15 cellular contexts compared by ENCODE assay signal in the genomic region with DNA sequence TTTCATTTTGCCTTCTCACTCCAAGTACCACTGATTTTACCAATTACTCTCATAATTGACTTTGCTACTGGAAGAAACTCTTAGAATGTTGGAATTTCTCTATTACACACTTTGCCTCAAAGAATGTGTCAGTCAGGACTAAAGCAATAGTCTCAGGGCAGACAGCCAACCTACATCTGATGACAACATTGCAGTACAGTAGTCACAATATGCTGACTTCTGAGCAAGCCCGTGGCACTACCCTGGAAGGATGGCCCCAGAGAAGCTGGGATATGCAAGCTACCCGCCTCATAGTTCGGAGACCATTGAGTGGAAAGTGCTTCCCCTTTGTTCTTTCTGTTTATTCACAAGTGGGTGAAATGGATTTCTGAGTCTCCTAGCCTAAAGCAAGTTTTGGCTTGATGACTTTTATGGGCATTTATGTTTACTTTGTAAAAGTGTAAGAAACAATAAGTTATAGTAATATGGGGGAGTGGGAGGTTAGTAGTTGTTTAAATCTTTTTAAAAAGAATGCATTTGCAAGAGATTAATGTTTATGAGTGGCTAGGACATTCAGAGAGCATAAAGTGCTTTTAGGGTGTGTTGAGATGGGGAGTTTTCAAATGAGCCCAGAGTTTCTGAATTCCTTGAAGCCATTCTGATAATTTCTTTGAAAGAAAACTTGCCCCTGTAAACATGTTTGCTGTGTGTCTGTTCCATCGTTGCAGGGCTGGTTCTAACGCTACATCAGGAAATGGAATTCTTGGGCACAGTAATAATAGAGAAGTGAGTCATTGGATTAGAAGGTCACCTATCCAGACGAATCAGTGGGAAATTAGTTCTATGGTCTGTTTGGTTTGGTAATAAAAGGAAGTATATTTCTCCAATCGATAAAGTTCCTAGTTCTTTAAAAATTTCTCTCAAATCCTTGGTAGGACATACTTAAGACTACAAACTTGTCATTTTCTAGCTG.
A peak's percentile ranks its signal among the peaks of the same experiment; 100 is the strongest.
DNase-seq lines count a peak whose midpoint lies in the region; ATAC-seq and TF ChIP-seq lines count a peak whose summit lies in the region.
"Had no signal": no experiment of that assay in that cellular context is flagged by ENCODE, and none has a peak within 500 bp of the region (broad histone marks: within the 10 kb centered on the region; RNA-seq: fewer than 3 reads in every experiment).

No MANE protein-coding gene starts in this region.

- DNase-seq in AG04449 (ENCODE audit: low read depth, low spot score) (peak; percentile 45), HT1080 (ENCODE audit: low read depth) (peak; percentile 65), astrocyte of the spinal cord (ENCODE audit: low read depth, low spot score) (peak; percentile 58), left colon (no peak), T1000 (lab: John Stamatoyannopoulos, UW) (no peak), NCI-H2107 (lab: John Stamatoyannopoulos, UW) (no peak), NCI-H1436 (lab: John Stamatoyannopoulos, UW) (no peak)
- DNase-seq: activated naive CD4-positive, alpha-beta T cell treated with anti-CD3 and anti-CD28 coated beads, Interleukin-2, amount 10 ng/mL, durations not matched to agents 7 days and 5 days; mesenchymal stem cell; NCI-H1048; stimulated activated naive CD8-positive, alpha-beta T cell treated with anti-CD3 and anti-CD28 coated beads, Interleukin-15, Interleukin-2, amounts not matched to agents 100 U/mL and 50 U/mL, for 24 hours had no signal

- H3K4me3 ChIP-seq in AG04449 (ENCODE audit: low read depth, low read length) (no peak overlapping the region), astrocyte of the spinal cord (ENCODE audit: low read depth, low read length) (no peak overlapping the region)
- H3K4me3 ChIP-seq: BLaER1 treated with 17β-estradiol and CSF1 and Interleukin-3, amounts not matched to agents 10 nM and 100 nM; GM12878; Peyer's patch had no signal

- in situ Hi-C loops in astrocyte of the spinal cord (cut with HindIII; ENCODE audit: low sequenced_read_pairs), result no loop called here

- intact Hi-C loops in left colon (cut with DNase I, micrococcal nuclease), result no loop called here

- CTCF ChIA-PET in AG04449 (lab: Yijun Ruan, JAX), result no interaction called here

- ATAC-seq in left colon (peak; percentile 56), HG02884 (IDR thresholded peaks at IDR 0.05; ENCODE audit: unreplicated experiment) (no peak)
- ATAC-seq: GM12878; stimulated activated naive CD8-positive, alpha-beta T cell treated with anti-CD3 and anti-CD28 coated beads, Interleukin-15, Interleukin-2, amounts not matched to agents 100 U/mL and 50 U/mL, for 24 hours had no signal

- POLR2A ChIA-PET in AG04449 (lab: Yijun Ruan, JAX), result no interaction called here

- TF ChIP-seq CTCF in AG04449 (IDR thresholded peaks at IDR 0.05; ENCODE audit: insufficient read depth, low read length, missing control alignments), result no peak
- TF ChIP-seq CTCF in astrocyte of the spinal cord (IDR thresholded peaks at IDR 0.05; ENCODE audit: low read depth, low read length), result no peak

Comparison
In these comparisons a context has a peak if more than half of its experiments do, and no peak if none do; other contexts are left out.
1. DNase-seq: peak in AG04449 (single experiment), HT1080 (single experiment) and astrocyte of the spinal cord (single experiment); none in left colon (0 of 2), T1000 (single experiment), NCI-H2107 (single experiment) and NCI-H1436 (single experiment).